ENCODE assay signal across 9 cellular contexts in genomic region chr17:6639014-6639650, GRCh38. TPM values are rescaled to one million over a fixed set of nuclear protein-coding genes. Genes with fewer than 3 reads are reported as not detected.
DNase-seq lines count a peak whose midpoint lies in the region; ATAC-seq, FAIRE-seq and TF ChIP-seq lines count a peak whose summit lies in the region.
"Had no signal": no experiment of that assay in that cellular context is flagged by ENCODE, and none has a peak within 500 bp of the region (broad histone marks: within the 10 kb centered on the region; RNA-seq: fewer than 3 reads in every experiment).

No MANE protein-coding gene starts in this region.

- DNase-seq in activated CD4-positive, alpha-beta T cell treated with anti-CD3 and anti-CD28 coated beads, Interleukin-2, amount 10 ng/mL, durations not matched to agents 24 days and 14 days: peak; percentile 67
- DNase-seq in activated CD4-positive, alpha-beta T cell treated with anti-CD3 and anti-CD28 coated beads, Interleukin-2, amount 50 U/mL, for 48 hours: no peak
- no peak for DNase-seq in astrocyte of the spinal cord (ENCODE audit: low read depth, low spot score)
- no peak for DNase-seq in HepG2 (ENCODE audit: low spot score)
- no peak for DNase-seq in testis
- DNase-seq in Ammon's horn (ENCODE audit: low spot score): no peak
- DNase-seq in NCI-H1694 treated with DMSO at 0.1 percent for 48 hours (lab: John Stamatoyannopoulos, UW): no peak

- no peak for FAIRE-seq in HepG2 (lab: Jason Lieb, UNC)
- FAIRE-seq: endometrium had no signal

- peak overlapping the region; percentile 100 for H3K27ac Mint-ChIP-seq in activated CD4-positive, alpha-beta T cell treated with anti-CD3 and anti-CD28 coated beads, Interleukin-2, amount 10 ng/mL, durations not matched to agents 24 days and 14 days

- H3K27me3 ChIP-seq in HepG2 (ENCODE audit: control insufficient read depth in 1 of 2, insufficient read depth in 2 of 2, low read length in 2 of 2) (no peaks in the 10 kb centered on the region), testis (no peaks in the 10 kb centered on the region)

- CTCF ChIA-PET in HepG2 (lab: Yijun Ruan, JAX; ENCODE audit: low intra/inter-chr PET ratio, low total read pairs): no interaction called here

- BruUV-seq in HepG2 (replicated peaks; lab: Mats Ljungman, UMichigan): no TSS peak

- H3K4me1 ChIP-seq in HepG2 (ENCODE audit: insufficient read depth, low read length) (peaks cover 29% of the 10 kb centered on the region), testis (peaks cover 14% of the 10 kb centered on the region)

- TF ChIP-seq CTCF in astrocyte of the spinal cord (IDR thresholded peaks at IDR 0.05; ENCODE audit: low read depth, low read length) (no peak), HepG2 (CRISPR knock-in tag; IDR thresholded peaks at IDR 0.05) (no peak), testis (IDR thresholded peaks at IDR 0.05) (no peak)

- H2AFZ ChIP-seq in HepG2 (ENCODE audit: low read length): no peak overlapping the region

- no peaks in the 10 kb centered on the region for H4K20me1 ChIP-seq in HepG2 (ENCODE audit: insufficient read depth, low read length)

- peak overlapping the region; percentile 93 for H3K4me2 ChIP-seq in HepG2 (ENCODE audit: low read depth, low read length)

- peak overlapping the region; percentile 95 for H3K27ac ChIP-seq in HepG2 (ENCODE audit: extremely low read length, insufficient read depth, low read length)
- H3K27ac ChIP-seq in testis: no peak overlapping the region

- ATAC-seq in HepG2 (no peak), GM21786 (IDR thresholded peaks at IDR 0.05; ENCODE audit: unreplicated experiment) (no peak)

- H3K36me3 ChIP-seq in HepG2 (replicated peaks in 1 of 2; ENCODE audit: control insufficient read depth in 1 of 2, insufficient read depth in 2 of 2, low read length in 2 of 2) (peaks cover 0 to 6% of the 10 kb centered on the region in 2 experiments; a peak in 4 of 5 replicates), testis (ENCODE audit: low read depth, missing control alignments) (no peaks in the 10 kb centered on the region)

- peaks cover 35% of the 10 kb centered on the region for H3K79me2 ChIP-seq in HepG2 (ENCODE audit: insufficient read depth, low read length)

- peaks cover 29% of the 10 kb centered on the region for H3K36me3 Mint-ChIP-seq in activated CD4-positive, alpha-beta T cell treated with anti-CD3 and anti-CD28 coated beads, Interleukin-2, amount 10 ng/mL, durations not matched to agents 24 days and 14 days (ENCODE audit: low read depth)

- TF ChIP-seq EP300 in HepG2 (IDR thresholded peaks at IDR 0.05; ENCODE audit: low read depth in 2 of 2, low read length in 2 of 2) (no peak), HepG2 (CRISPR knock-in tag; IDR thresholded peaks at IDR 0.05; ENCODE audit: borderline replicate concordance) (no peak)

- H3K9me3 Mint-ChIP-seq in activated CD4-positive, alpha-beta T cell treated with anti-CD3 and anti-CD28 coated beads, Interleukin-2, amount 10 ng/mL, durations not matched to agents 24 days and 14 days: no peaks in the 10 kb centered on the region

- H3K9me3 ChIP-seq in HepG2 (ENCODE audit: low read length): no peaks in the 10 kb centered on the region
- H3K9me3 ChIP-seq in testis: no peaks in the 10 kb centered on the region

- intact Hi-C loops in activated CD4-positive, alpha-beta T cell treated with anti-CD3 and anti-CD28 coated beads, Interleukin-2, amount 10 ng/mL, durations not matched to agents 24 days and 14 days (cut with micrococcal nuclease): no loop called here
- intact Hi-C loops in HepG2 (cut with micrococcal nuclease; ENCODE audit: unreplicated experiment): no loop called here
- intact Hi-C loops in testis (cut with DNase I; ENCODE audit: low total_unique reads): no loop called here

- H3K4me3 ChIP-seq in astrocyte of the spinal cord (ENCODE audit: low read depth, low read length): peak overlapping the region; percentile 90
- peak overlapping the region; percentile 77 to 85 (median 84) for H3K4me3 ChIP-seq in HepG2 (replicated peaks in 1 of 3; ENCODE audit: insufficient read depth in 1 of 3, low read depth in 2 of 3, low read length in 3 of 3)
- peak overlapping the region; percentile 73 to 95 for H3K4me3 ChIP-seq in testis

- TF ChIP-seq RAD21 in HepG2 (CRISPR knock-in tag; IDR thresholded peaks at IDR 0.05): no peak

- in situ Hi-C loops in astrocyte of the spinal cord (cut with HindIII; ENCODE audit: low sequenced_read_pairs): no loop called here
- in situ Hi-C loops in HepG2 (cut with HindIII; ENCODE audit: extremely low pct_ligation_motif_present, low pct_unique_long_range_greater_than_20kb): no loop called here

- H3K27me3 Mint-ChIP-seq in activated CD4-positive, alpha-beta T cell treated with anti-CD3 and anti-CD28 coated beads, Interleukin-2, amount 10 ng/mL, durations not matched to agents 24 days and 14 days: no peaks in the 10 kb centered on the region

- WGBS in HepG2 (ENCODE audit: low lambda C conversion rate): 36% methylated on average over 14 of the region's 16 CpGs
- 17 to 22% methylated on average over 13 to 16 of the region's 16 CpGs for WGBS in testis, 2 donors

- no peak for TF ChIP-seq POLR2A in HepG2 (IDR thresholded peaks at IDR 0.05; ENCODE audit: insufficient read depth in 1 of 2, low read depth in 2 of 2, low read length in 2 of 2)
- TF ChIP-seq POLR2A in testis (IDR thresholded peaks at IDR 0.05): no peak

- POLR2A ChIA-PET in HepG2 (lab: Yijun Ruan, JAX): interaction anchor here (1.0 to 1.8 kb wide), 2 partner anchors 12 to 43 kb away, joined by 3 to 6 read pairs; partner anchors contain the start of genes C17orf100 and MED31

- peak overlapping the region; percentile 87 for H3K9ac ChIP-seq in HepG2 (ENCODE audit: insufficient read depth, low read depth, low read length)

- H3K4me3 Mint-ChIP-seq in activated CD4-positive, alpha-beta T cell treated with anti-CD3 and anti-CD28 coated beads, Interleukin-2, amount 10 ng/mL, durations not matched to agents 24 days and 14 days: peak overlapping the region; percentile 93

- H3K4me1 Mint-ChIP-seq in activated CD4-positive, alpha-beta T cell treated with anti-CD3 and anti-CD28 coated beads, Interleukin-2, amount 10 ng/mL, durations not matched to agents 24 days and 14 days: peaks cover 51% of the 10 kb centered on the region

RNA-seq across cellular contexts. Expression of gene KIAA0753, which starts 1.4 kb away (rescaled TPM):
- total RNA-seq in activated CD4-positive, alpha-beta T cell treated with anti-CD3 and anti-CD28 coated beads, Interleukin-2, amount 10 ng/mL, durations not matched to agents 24 days and 14 days: 20.9 and 23.9 TPM in 2 replicates
- total RNA-seq in HepG2 (2016; rRNA removed; fragmentation: Illumina TruSeq; extraction: Trizol) (9.1 and 10.7 TPM in 2 replicates), testis (10 to 100 TPM; 43.9 to 59.8 TPM)
- 10.1 and 10.8 TPM in 2 replicates for total RNA-seq in HepG2 (2016; cell fraction: cytosol; rRNA removed; fragmentation: Illumina TruSeq; extraction: Trizol; ENCODE audit: low read depth)
- 8.7 and 9.2 TPM in 2 replicates for total RNA-seq in HepG2 (2016; cell fraction: insoluble cytoplasmic fraction; rRNA removed; fragmentation: Illumina TruSeq; extraction: Trizol)
- total RNA-seq in HepG2 (2016; cell fraction: membrane; rRNA removed; fragmentation: Illumina TruSeq; extraction: Trizol): 8.4 and 8.8 TPM in 2 replicates
- 13.9 and 14.9 TPM in 2 replicates for total RNA-seq in HepG2 (2016; cell fraction: nucleus; rRNA removed; fragmentation: Illumina TruSeq; extraction: Trizol)
- polyA plus RNA-seq in HepG2 (2011; rRNA removed) (4.6 and 5.2 TPM in 2 replicates), testis (ENCODE audit: insufficient read depth, low read depth, low replicate concordance) (44.7 TPM)
- polyA plus RNA-seq in HepG2 (2011; cell fraction: cytosol; rRNA removed): 1.5 and 2.1 TPM in 2 replicates
- 9.1 and 10.2 TPM in 2 replicates for polyA plus RNA-seq in HepG2 (2011; cell fraction: nucleus; rRNA removed)
- 3.9 and 4.2 TPM in 2 replicates for polyA plus RNA-seq in HepG2 (2012)
- polyA plus RNA-seq in HepG2 (2016; cell fraction: cytosol; fragmentation: Illumina TruSeq; extraction: Trizol; ENCODE audit: low read depth): 0.69 and 0.77 TPM in 2 replicates
- 8.6 and 8.9 TPM in 2 replicates for polyA plus RNA-seq in HepG2 (2016; cell fraction: insoluble cytoplasmic fraction; fragmentation: Illumina TruSeq; extraction: Trizol; ENCODE audit: low read depth)
- polyA plus RNA-seq in HepG2 (2016; cell fraction: membrane; fragmentation: Illumina TruSeq; extraction: Trizol; ENCODE audit: low read depth): 2.1 and 3.3 TPM in 2 replicates
- 16.8 and 22.4 TPM in 2 replicates for polyA plus RNA-seq in HepG2 (2016; cell fraction: nucleus; fragmentation: Illumina TruSeq; extraction: Trizol; ENCODE audit: insufficient read depth, low read depth)
- polyA minus RNA-seq in HepG2 (2011; rRNA and poly(A)+ RNA removed; ENCODE audit: low replicate concordance): 2.2 and 12.2 TPM in 2 replicates
- polyA minus RNA-seq in HepG2 (2011; cell fraction: cytosol; rRNA and poly(A)+ RNA removed): 2.5 and 3.3 TPM in 2 replicates
- 21.6 and 23.2 TPM in 2 replicates for polyA minus RNA-seq in HepG2 (2011; cell fraction: nucleus; rRNA and poly(A)+ RNA removed)

RNA-seq across cellular contexts. Expression of gene TXNDC17, which starts 1.7 kb away (rescaled TPM):
- 92.7 and 102 TPM in 2 replicates for total RNA-seq in activated CD4-positive, alpha-beta T cell treated with anti-CD3 and anti-CD28 coated beads, Interleukin-2, amount 10 ng/mL, durations not matched to agents 24 days and 14 days
- total RNA-seq in HepG2 (2016; rRNA removed; fragmentation: Illumina TruSeq; extraction: Trizol): 266 and 359 TPM in 2 replicates
- total RNA-seq in HepG2 (2016; cell fraction: cytosol; rRNA removed; fragmentation: Illumina TruSeq; extraction: Trizol; ENCODE audit: low read depth): 93.1 and 113 TPM in 2 replicates
- total RNA-seq in HepG2 (2016; cell fraction: insoluble cytoplasmic fraction; rRNA removed; fragmentation: Illumina TruSeq; extraction: Trizol): 255 and 373 TPM in 2 replicates
- 138 and 151 TPM in 2 replicates for total RNA-seq in HepG2 (2016; cell fraction: membrane; rRNA removed; fragmentation: Illumina TruSeq; extraction: Trizol)
- total RNA-seq in HepG2 (2016; cell fraction: nucleus; rRNA removed; fragmentation: Illumina TruSeq; extraction: Trizol): 76.2 and 83.8 TPM in 2 replicates
- polyA plus RNA-seq in HepG2 (2011; rRNA removed): 147 and 188 TPM in 2 replicates
- 236 and 276 TPM in 2 replicates for polyA plus RNA-seq in HepG2 (2011; cell fraction: cytosol; rRNA removed)
- polyA plus RNA-seq in HepG2 (2011; cell fraction: nucleus; rRNA removed): 40.2 and 44.6 TPM in 2 replicates
- 97.0 and 122 TPM in 2 replicates for polyA plus RNA-seq in HepG2 (2012)
- 101 and 125 TPM in 2 replicates for polyA plus RNA-seq in HepG2 (2016; cell fraction: cytosol; fragmentation: Illumina TruSeq; extraction: Trizol; ENCODE audit: low read depth)
- 322 and 359 TPM in 2 replicates for polyA plus RNA-seq in HepG2 (2016; cell fraction: insoluble cytoplasmic fraction; fragmentation: Illumina TruSeq; extraction: Trizol; ENCODE audit: low read depth)
- 105 and 119 TPM in 2 replicates for polyA plus RNA-seq in HepG2 (2016; cell fraction: membrane; fragmentation: Illumina TruSeq; extraction: Trizol; ENCODE audit: low read depth)
- polyA plus RNA-seq in HepG2 (2016; cell fraction: nucleus; fragmentation: Illumina TruSeq; extraction: Trizol; ENCODE audit: insufficient read depth, low read depth): 146 and 155 TPM in 2 replicates
- polyA minus RNA-seq in HepG2 (2011; rRNA and poly(A)+ RNA removed; ENCODE audit: low replicate concordance): 30.3 and 88.3 TPM in 2 replicates
- polyA minus RNA-seq in HepG2 (2011; cell fraction: cytosol; rRNA and poly(A)+ RNA removed): 40.0 and 52.4 TPM in 2 replicates
- polyA minus RNA-seq in HepG2 (2011; cell fraction: nucleus; rRNA and poly(A)+ RNA removed): 10.8 and 14.4 TPM in 2 replicates
- total RNA-seq in testis: 100 to 1,000 TPM; 119 TPM
- 101 TPM for polyA plus RNA-seq in testis (ENCODE audit: insufficient read depth, low read depth, low replicate concordance)

RNA-seq across cellular contexts. Expression of gene MED31, which starts 12.3 kb away (rescaled TPM):
- 24.3 and 25.7 TPM in 2 replicates for total RNA-seq in activated CD4-positive, alpha-beta T cell treated with anti-CD3 and anti-CD28 coated beads, Interleukin-2, amount 10 ng/mL, durations not matched to agents 24 days and 14 days
- total RNA-seq in HepG2 (2016; rRNA removed; fragmentation: Illumina TruSeq; extraction: Trizol) (20.9 and 25.0 TPM in 2 replicates), testis (10 to 100 TPM; 14.9 to 19.3 TPM)
- total RNA-seq in HepG2 (2016; cell fraction: cytosol; rRNA removed; fragmentation: Illumina TruSeq; extraction: Trizol; ENCODE audit: low read depth): 15.0 and 15.3 TPM in 2 replicates
- 21.7 and 30.3 TPM in 2 replicates for total RNA-seq in HepG2 (2016; cell fraction: insoluble cytoplasmic fraction; rRNA removed; fragmentation: Illumina TruSeq; extraction: Trizol)
- total RNA-seq in HepG2 (2016; cell fraction: membrane; rRNA removed; fragmentation: Illumina TruSeq; extraction: Trizol): 13.3 and 13.7 TPM in 2 replicates
- 13.4 and 18.3 TPM in 2 replicates for total RNA-seq in HepG2 (2016; cell fraction: nucleus; rRNA removed; fragmentation: Illumina TruSeq; extraction: Trizol)
- polyA plus RNA-seq in HepG2 (2011; rRNA removed) (14.2 and 19.0 TPM in 2 replicates), testis (ENCODE audit: insufficient read depth, low read depth, low replicate concordance) (31.3 TPM)
- polyA plus RNA-seq in HepG2 (2011; cell fraction: cytosol; rRNA removed): 5.0 and 8.9 TPM in 2 replicates
- polyA plus RNA-seq in HepG2 (2011; cell fraction: nucleus; rRNA removed): 4.0 and 7.0 TPM in 2 replicates
- polyA plus RNA-seq in HepG2 (2012): 12.4 and 13.1 TPM in 2 replicates
- polyA plus RNA-seq in HepG2 (2016; cell fraction: cytosol; fragmentation: Illumina TruSeq; extraction: Trizol; ENCODE audit: low read depth): 7.9 and 10.0 TPM in 2 replicates
- 27.3 and 32.8 TPM in 2 replicates for polyA plus RNA-seq in HepG2 (2016; cell fraction: insoluble cytoplasmic fraction; fragmentation: Illumina TruSeq; extraction: Trizol; ENCODE audit: low read depth)
- polyA plus RNA-seq in HepG2 (2016; cell fraction: membrane; fragmentation: Illumina TruSeq; extraction: Trizol; ENCODE audit: low read depth): 9.6 and 13.7 TPM in 2 replicates
- polyA plus RNA-seq in HepG2 (2016; cell fraction: nucleus; fragmentation: Illumina TruSeq; extraction: Trizol; ENCODE audit: insufficient read depth, low read depth): 20.1 and 21.9 TPM in 2 replicates
- polyA minus RNA-seq in HepG2 (2011; rRNA and poly(A)+ RNA removed; ENCODE audit: low replicate concordance): 1.9 and 7.5 TPM in 2 replicates
- 2.8 and 3.5 TPM in 2 replicates for polyA minus RNA-seq in HepG2 (2011; cell fraction: cytosol; rRNA and poly(A)+ RNA removed)
- polyA minus RNA-seq in HepG2 (2011; cell fraction: nucleus; rRNA and poly(A)+ RNA removed): 21.2 and 22.8 TPM in 2 replicates

RNA-seq across cellular contexts. Expression of gene C17orf100, which starts 12.4 kb away (rescaled TPM):
- total RNA-seq in activated CD4-positive, alpha-beta T cell treated with anti-CD3 and anti-CD28 coated beads, Interleukin-2, amount 10 ng/mL, durations not matched to agents 24 days and 14 days: 1.8 and 1.9 TPM in 2 replicates
- total RNA-seq in HepG2 (2016; rRNA removed; fragmentation: Illumina TruSeq; extraction: Trizol) (3.6 and 4.1 TPM in 2 replicates), testis (10 to 100 TPM in 1 of 2 donors, 1 to 10 TPM in 1; 6.9 to 10.3 TPM)
- 2.2 and 2.4 TPM in 2 replicates for total RNA-seq in HepG2 (2016; cell fraction: cytosol; rRNA removed; fragmentation: Illumina TruSeq; extraction: Trizol; ENCODE audit: low read depth)
- 3.2 and 4.7 TPM in 2 replicates for total RNA-seq in HepG2 (2016; cell fraction: insoluble cytoplasmic fraction; rRNA removed; fragmentation: Illumina TruSeq; extraction: Trizol)
- 6.2 and 6.9 TPM in 2 replicates for total RNA-seq in HepG2 (2016; cell fraction: membrane; rRNA removed; fragmentation: Illumina TruSeq; extraction: Trizol)
- 3.8 and 4.0 TPM in 2 replicates for total RNA-seq in HepG2 (2016; cell fraction: nucleus; rRNA removed; fragmentation: Illumina TruSeq; extraction: Trizol)
- polyA plus RNA-seq in HepG2 (2011; rRNA removed) (8.7 and 10.1 TPM in 2 replicates), testis (ENCODE audit: insufficient read depth, low read depth, low replicate concordance) (12.4 TPM)
- 10.2 and 10.7 TPM in 2 replicates for polyA plus RNA-seq in HepG2 (2011; cell fraction: cytosol; rRNA removed)
- 9.3 and 9.9 TPM in 2 replicates for polyA plus RNA-seq in HepG2 (2011; cell fraction: nucleus; rRNA removed)
- 12.3 and 32.8 TPM in 2 replicates for polyA plus RNA-seq in HepG2 (2012)
- polyA plus RNA-seq in HepG2 (2016; cell fraction: cytosol; fragmentation: Illumina TruSeq; extraction: Trizol; ENCODE audit: low read depth): 7.2 and 9.4 TPM in 2 replicates
- polyA plus RNA-seq in HepG2 (2016; cell fraction: insoluble cytoplasmic fraction; fragmentation: Illumina TruSeq; extraction: Trizol; ENCODE audit: low read depth): 13.1 and 13.3 TPM in 2 replicates
- polyA plus RNA-seq in HepG2 (2016; cell fraction: membrane; fragmentation: Illumina TruSeq; extraction: Trizol; ENCODE audit: low read depth): 15.0 and 15.5 TPM in 2 replicates
- 9.5 and 9.7 TPM in 2 replicates for polyA plus RNA-seq in HepG2 (2016; cell fraction: nucleus; fragmentation: Illumina TruSeq; extraction: Trizol; ENCODE audit: insufficient read depth, low read depth)
- polyA minus RNA-seq in HepG2 (2011; rRNA and poly(A)+ RNA removed; ENCODE audit: low replicate concordance): 1.0 and 10.4 TPM in 2 replicates
- polyA minus RNA-seq in HepG2 (2011; cell fraction: cytosol; rRNA and poly(A)+ RNA removed): 6.8 and 7.9 TPM in 2 replicates
- 11.7 and 13.4 TPM in 2 replicates for polyA minus RNA-seq in HepG2 (2011; cell fraction: nucleus; rRNA and poly(A)+ RNA removed)
